ENCODE assay signal across 1 cellular context in the genomic region with DNA sequence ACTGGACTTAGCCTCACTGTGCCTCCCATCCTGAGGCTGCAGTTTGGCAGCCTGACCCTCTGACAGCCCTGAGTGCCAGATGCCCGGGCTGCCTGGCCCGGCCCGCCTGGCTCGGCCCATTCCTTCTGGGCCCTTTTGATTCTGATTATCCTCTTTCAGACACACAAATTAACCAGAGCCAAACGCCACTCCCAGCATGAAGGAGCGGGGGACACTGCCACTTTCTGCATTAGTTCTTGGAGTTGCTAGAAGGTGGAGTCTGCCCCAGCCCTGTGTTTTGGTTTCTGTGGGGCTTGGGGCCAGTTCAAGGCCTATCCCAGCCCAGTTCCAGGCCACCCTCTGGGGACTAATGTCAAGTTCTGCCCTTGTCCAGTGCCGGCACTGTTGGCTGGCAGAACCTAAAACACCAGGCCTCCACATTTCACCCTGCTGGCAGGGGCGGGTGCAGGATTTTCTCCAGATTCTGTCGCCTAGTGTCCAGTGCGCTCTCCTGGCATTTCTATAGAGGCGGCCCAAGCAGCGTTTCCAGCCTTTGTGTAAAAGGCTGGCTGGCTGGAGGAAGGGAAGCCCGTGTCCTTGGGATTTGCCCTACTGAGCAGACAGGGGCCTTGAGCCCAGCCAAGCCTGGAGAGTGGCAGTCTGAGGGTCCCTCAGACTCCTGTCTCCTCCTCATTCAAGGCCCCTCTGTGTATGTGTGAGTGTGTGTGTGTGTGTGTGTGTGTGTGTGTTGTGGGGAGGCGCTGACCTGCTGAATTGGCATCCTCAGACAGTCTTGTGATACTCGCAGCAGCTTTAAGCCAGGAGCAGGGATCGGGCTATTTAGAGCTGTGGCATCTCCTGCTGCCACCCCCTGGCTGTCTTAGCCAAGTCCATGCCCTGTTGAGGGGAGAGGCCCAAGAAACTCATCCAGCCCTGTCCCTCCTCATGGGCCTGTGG.
TF ChIP-seq lines count a peak whose summit lies in the region.

No MANE protein-coding gene starts in this region.

TF ChIP-seq in HEK293, 187 proteins besides CTCF, POLR2A, EP300 and RAD21 (continued from another document):
- TF ChIP-seq, protein P1, sequence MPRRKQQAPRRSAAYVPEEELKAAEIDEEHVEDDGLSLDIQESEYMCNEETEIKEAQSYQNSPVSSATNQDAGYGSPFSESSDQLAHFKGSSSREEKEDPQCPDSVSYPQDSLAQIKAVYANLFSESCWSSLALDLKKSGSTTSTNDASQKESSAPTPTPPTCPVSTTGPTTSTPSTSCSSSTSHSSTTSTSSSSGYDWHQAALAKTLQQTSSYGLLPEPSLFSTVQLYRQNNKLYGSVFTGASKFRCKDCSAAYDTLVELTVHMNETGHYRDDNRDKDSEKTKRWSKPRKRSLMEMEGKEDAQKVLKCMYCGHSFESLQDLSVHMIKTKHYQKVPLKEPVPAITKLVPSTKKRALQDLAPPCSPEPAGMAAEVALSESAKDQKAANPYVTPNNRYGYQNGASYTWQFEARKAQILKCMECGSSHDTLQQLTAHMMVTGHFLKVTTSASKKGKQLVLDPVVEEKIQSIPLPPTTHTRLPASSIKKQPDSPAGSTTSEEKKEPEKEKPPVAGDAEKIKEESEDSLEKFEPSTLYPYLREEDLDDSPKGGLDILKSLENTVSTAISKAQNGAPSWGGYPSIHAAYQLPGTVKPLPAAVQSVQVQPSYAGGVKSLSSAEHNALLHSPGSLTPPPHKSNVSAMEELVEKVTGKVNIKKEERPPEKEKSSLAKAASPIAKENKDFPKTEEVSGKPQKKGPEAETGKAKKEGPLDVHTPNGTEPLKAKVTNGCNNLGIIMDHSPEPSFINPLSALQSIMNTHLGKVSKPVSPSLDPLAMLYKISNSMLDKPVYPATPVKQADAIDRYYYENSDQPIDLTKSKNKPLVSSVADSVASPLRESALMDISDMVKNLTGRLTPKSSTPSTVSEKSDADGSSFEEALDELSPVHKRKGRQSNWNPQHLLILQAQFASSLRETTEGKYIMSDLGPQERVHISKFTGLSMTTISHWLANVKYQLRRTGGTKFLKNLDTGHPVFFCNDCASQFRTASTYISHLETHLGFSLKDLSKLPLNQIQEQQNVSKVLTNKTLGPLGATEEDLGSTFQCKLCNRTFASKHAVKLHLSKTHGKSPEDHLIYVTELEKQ (tag by site-specific recombination; IDR thresholded peaks at IDR 0.05; ENCODE audit: borderline replicate concordance) = no peak
- TF ChIP-seq ZNF488 (tag by site-specific recombination; IDR thresholded peaks at IDR 0.05) = no peak
